9 cellular contexts compared by ENCODE assay signal in the genomic region with DNA sequence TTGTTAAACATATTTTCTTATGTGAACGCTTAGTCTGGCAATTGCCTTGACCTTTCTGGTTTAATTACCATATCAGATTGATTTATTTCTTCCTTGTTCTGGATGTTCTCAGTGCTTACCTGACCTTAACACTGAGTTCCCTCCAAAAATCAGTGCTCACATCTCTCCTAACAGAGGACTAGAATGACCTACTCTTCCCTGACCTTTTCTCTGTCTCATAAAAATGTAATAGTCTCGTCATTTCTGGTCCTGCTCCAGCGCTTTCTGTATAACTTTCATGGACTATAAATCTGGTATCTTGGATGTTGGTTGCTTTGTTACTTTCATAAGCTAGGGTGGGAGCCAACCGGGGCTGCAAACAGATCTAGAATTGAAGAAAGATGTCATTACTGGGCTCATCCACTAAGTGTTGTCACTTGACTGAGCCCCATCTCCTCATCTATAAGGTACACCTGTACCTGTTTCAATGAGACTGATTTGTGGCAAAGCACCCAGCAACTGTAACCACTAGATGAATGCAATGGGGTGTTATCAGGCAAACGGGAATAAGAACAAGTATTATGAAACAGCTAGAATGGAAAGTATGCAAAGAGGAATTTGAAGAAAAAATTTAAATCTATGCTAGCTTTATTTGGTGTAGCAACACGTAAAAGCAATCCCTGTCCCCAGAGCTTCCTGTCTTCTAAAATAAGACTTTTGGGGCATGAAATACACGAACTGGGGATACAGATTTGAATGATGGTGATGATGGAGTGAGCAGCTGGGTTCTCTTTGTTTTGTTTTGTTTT. TPM values are rescaled to one million over a fixed set of nuclear protein-coding genes. Genes with fewer than 3 reads are reported as not detected.
DNase-seq lines count a peak whose midpoint lies in the region; TF ChIP-seq lines count a peak whose summit lies in the region.
"Had no signal": no experiment of that assay in that cellular context is flagged by ENCODE, and none has a peak within 500 bp of the region (broad histone marks: within the 10 kb centered on the region; RNA-seq: fewer than 3 reads in every experiment).

No MANE protein-coding gene starts in this region.

- H3K4me1 ChIP-seq in stomach smooth muscle (ENCODE audit: control insufficient read depth, insufficient read depth, low read length), result peaks cover 39% of the 10 kb centered on the region

- peaks cover 57% of the 10 kb centered on the region for H3K4me1 Mint-ChIP-seq in T-helper 1 cell treated with Interleukin-12 subunit alpha and Interleukin-12 subunit beta and Interleukin-4 antibody, amounts not matched to agents 30 μg/mL and 1 μg/mL, for 36 hours (ENCODE audit: low read depth)

- H3K27ac Mint-ChIP-seq in T-helper 1 cell treated with Interleukin-12 subunit alpha and Interleukin-12 subunit beta and Interleukin-4 antibody, amounts not matched to agents 30 μg/mL and 1 μg/mL, for 36 hours, result peak overlapping the region; percentile 87

- no peaks in the 10 kb centered on the region for H3K9me3 ChIP-seq in WERI-Rb-1 (ENCODE audit: severe bottlenecking)
- H3K9me3 ChIP-seq in stomach smooth muscle (ENCODE audit: control insufficient read depth in 2 of 2, low read length in 2 of 2), result no peaks in the 10 kb centered on the region

- no peaks in the 10 kb centered on the region for H3K9me3 Mint-ChIP-seq in T-helper 1 cell treated with Interleukin-12 subunit alpha and Interleukin-12 subunit beta and Interleukin-4 antibody, amounts not matched to agents 30 μg/mL and 1 μg/mL, for 36 hours

- peaks cover 15% of the 10 kb centered on the region for H3K36me3 Mint-ChIP-seq in T-helper 1 cell treated with Interleukin-12 subunit alpha and Interleukin-12 subunit beta and Interleukin-4 antibody, amounts not matched to agents 30 μg/mL and 1 μg/mL, for 36 hours (ENCODE audit: low read depth)

- no peaks in the 10 kb centered on the region for H3K27me3 Mint-ChIP-seq in T-helper 1 cell treated with Interleukin-12 subunit alpha and Interleukin-12 subunit beta and Interleukin-4 antibody, amounts not matched to agents 30 μg/mL and 1 μg/mL, for 36 hours (ENCODE audit: low read depth)

- peaks cover 44% of the 10 kb centered on the region for H3K36me3 ChIP-seq in WERI-Rb-1
- H3K36me3 ChIP-seq in stomach smooth muscle (ENCODE audit: control insufficient read depth in 2 of 2, insufficient read depth in 2 of 2, low read length in 2 of 2), result no peaks in the 10 kb centered on the region
- H3K36me3 ChIP-seq in H7 (replicated peaks; ENCODE audit: control insufficient read depth, insufficient read depth, low read length), result peaks cover 13% of the 10 kb centered on the region

- no peak for TF ChIP-seq CTCF in WERI-Rb-1 (IDR thresholded peaks at IDR 0.05; ENCODE audit: low read depth, low read length)

- H3K4me3 ChIP-seq in WERI-Rb-1 (ENCODE audit: low read depth, low read length) (peak overlapping the region; percentile 70), stomach smooth muscle (ENCODE audit: low read length in 2 of 2) (peak overlapping the region in 1 of 2 donors; percentile 8), H7 (ENCODE audit: insufficient read depth, low read depth, low read length) (no peak overlapping the region)

- H3K27me3 ChIP-seq in WERI-Rb-1 (ENCODE audit: insufficient read depth, low read depth, severe bottlenecking) (no peaks in the 10 kb centered on the region), stomach smooth muscle (ENCODE audit: control insufficient read depth in 1 of 2, insufficient read depth in 2 of 2, low read length in 2 of 2) (peaks cover 16 to 17% of the 10 kb centered on the region in 2 donors), H7 (ENCODE audit: control insufficient read depth, insufficient read depth, low read length) (no peaks in the 10 kb centered on the region)

- DNase-seq in T-helper 1 cell, result no peak
- DNase-seq in WERI-Rb-1, result no peak
- peak; percentile 70 for DNase-seq in hepatic stellate cell (ENCODE audit: low spot score)
- DNase-seq in H7, result no peak
- DNase-seq in H4 (ENCODE audit: low spot score), result no peak
- no peak for DNase-seq in activated CD4-positive, alpha-beta T cell treated with anti-CD3 and anti-CD28 coated beads, Interleukin-2, amount 50 U/mL, for 1 hour
- DNase-seq: NCI-H2081 had no signal

- H3K9ac ChIP-seq in stomach smooth muscle (ENCODE audit: low read length in 2 of 2), result no peak overlapping the region

- peak overlapping the region; percentile 85 for H3K4me3 Mint-ChIP-seq in T-helper 1 cell treated with Interleukin-12 subunit alpha and Interleukin-12 subunit beta and Interleukin-4 antibody, amounts not matched to agents 30 μg/mL and 1 μg/mL, for 36 hours

- H3K27ac ChIP-seq in WERI-Rb-1, result no peak overlapping the region; the same call in 1 of the 2 replicates
- H3K27ac ChIP-seq in stomach smooth muscle (ENCODE audit: low read length), result peak overlapping the region; percentile 49

RNA-seq across cellular contexts. Expression of gene FADS2, which starts 2.4 kb away (rescaled TPM):
- 176 and 225 TPM in 2 replicates for total RNA-seq in H7 (2014; rRNA removed; shearing (Covaris generic))
- 44.2 and 54.8 TPM in 2 replicates for total RNA-seq in H4 (2014; rRNA removed; shearing (Covaris generic))

RNA-seq across cellular contexts. Expression of gene FADS1, which starts 13.7 kb away (rescaled TPM):
- 99.2 and 115 TPM in 2 replicates for total RNA-seq in H7 (2014; rRNA removed; shearing (Covaris generic))
- total RNA-seq in H4 (2014; rRNA removed; shearing (Covaris generic)), result 63.2 and 68.0 TPM in 2 replicates

RNA-seq across cellular contexts. Expression of gene FEN1, which starts 37.8 kb away (rescaled TPM):
- total RNA-seq in H7 (2014; rRNA removed; shearing (Covaris generic)), result 103 and 119 TPM in 2 replicates
- 104 and 118 TPM in 2 replicates for total RNA-seq in H4 (2014; rRNA removed; shearing (Covaris generic))

RNA-seq across cellular contexts. Expression of gene TMEM258, which starts 38.1 kb away (rescaled TPM):
- 263 and 296 TPM in 2 replicates for total RNA-seq in H7 (2014; rRNA removed; shearing (Covaris generic))
- 133 and 142 TPM in 2 replicates for total RNA-seq in H4 (2014; rRNA removed; shearing (Covaris generic))
